2 cellular contexts compared by ENCODE assay signal in genomic region chr1:21176589-21177555, GRCh38.
TF ChIP-seq lines count a peak whose summit lies in the region.

Gene EIF4G3, minus strand, starts transcription at chr1:21176897. Its CDS starts 174,155 bp downstream, at chr1:21002742.

TF ChIP-seq in IMR-90, 13 proteins besides CTCF, POLR2A, EP300 and RAD21:
- no peak for TF ChIP-seq USF2 (IDR thresholded peaks at IDR 0.05; ENCODE audit: low read depth, low read length)
- TF ChIP-seq NFE2L2 (IDR thresholded peaks at IDR 0.05; ENCODE audit: low read depth, low read length), result 0 out of 2 replicates have a peak, but pooled peaks have one; percentile 1
- TF ChIP-seq MAZ (IDR thresholded peaks at IDR 0.05; ENCODE audit: borderline replicate concordance, low read depth, low read length), result peak; percentile 72; the same call in 1 of the 2 replicates

TF ChIP-seq in endothelial cell of umbilical vein, 7 proteins besides CTCF, POLR2A, EP300 and RAD21 (continued from another document):
- TF ChIP-seq GATA2 (IDR thresholded peaks at IDR 0.05; ENCODE audit: insufficient read depth, insufficient read length, low read depth, low read length), result no peak
